ENCODE assay signal across 8 cellular contexts in genomic region chr17:78250891-78251772, GRCh38. TPM values are rescaled to one million over a fixed set of nuclear protein-coding genes. Genes with fewer than 3 reads are reported as not detected.
A peak's percentile ranks its signal among the peaks of the same experiment; 100 is the strongest.
DNase-seq lines count a peak whose midpoint lies in the region; ATAC-seq and TF ChIP-seq lines count a peak whose summit lies in the region.

No MANE protein-coding gene starts in this region.

- ATAC-seq in left ventricle myocardium superior (peak; percentile 74), GM21529 (IDR thresholded peaks at IDR 0.05; ENCODE audit: unreplicated experiment) (no peak)

- intact Hi-C loops in left ventricle myocardium superior (cut with micrococcal nuclease) = no loop called here

- H3K36me3 Mint-ChIP-seq in T-helper 1 cell treated with Interleukin-12 subunit alpha and Interleukin-12 subunit beta and Interleukin-4 antibody, amounts not matched to agents 30 μg/mL and 1 μg/mL, for 36 hours (ENCODE audit: low read depth) = peaks cover 6% of the 10 kb centered on the region

- H3K27me3 Mint-ChIP-seq in T-helper 1 cell treated with Interleukin-12 subunit alpha and Interleukin-12 subunit beta and Interleukin-4 antibody, amounts not matched to agents 30 μg/mL and 1 μg/mL, for 36 hours (ENCODE audit: low read depth) = no peaks in the 10 kb centered on the region

- CTCF ChIA-PET in HEK293T (lab: Yijun Ruan, JAX) = interaction anchor here (0.5 to 2.1 kb wide), 21 partner anchors 9 to 494 kb away, joined by 3 to 11 read pairs (median 3); partner anchors contain the start of genes AFMID, BIRC5 and TK1

- peaks cover 35% of the 10 kb centered on the region for H3K4me1 Mint-ChIP-seq in T-helper 1 cell treated with Interleukin-12 subunit alpha and Interleukin-12 subunit beta and Interleukin-4 antibody, amounts not matched to agents 30 μg/mL and 1 μg/mL, for 36 hours (ENCODE audit: low read depth)

- no peaks in the 10 kb centered on the region for H3K9me3 Mint-ChIP-seq in T-helper 1 cell treated with Interleukin-12 subunit alpha and Interleukin-12 subunit beta and Interleukin-4 antibody, amounts not matched to agents 30 μg/mL and 1 μg/mL, for 36 hours

- DNase-seq in Daoy (ENCODE audit: low read depth) = peak; percentile 92
- DNase-seq in HEK293T (ENCODE audit: extremely low spot score) = peak; percentile 95
- peak; percentile 83 to 86 for DNase-seq in NCI-H1930 (lab: John Stamatoyannopoulos, UW)
- DNase-seq in amniotic epithelial cell (ENCODE audit: low read depth) = peak; percentile 71
- peak; percentile 90 for DNase-seq in left ventricle myocardium superior
- peak; percentile 57 for DNase-seq in renal cortical epithelial cell (ENCODE audit: low read depth)

- peak overlapping the region; percentile 82 for H3K4me3 Mint-ChIP-seq in T-helper 1 cell treated with Interleukin-12 subunit alpha and Interleukin-12 subunit beta and Interleukin-4 antibody, amounts not matched to agents 30 μg/mL and 1 μg/mL, for 36 hours

- POLR2A ChIA-PET in HEK293T (lab: Yijun Ruan, JAX) = interaction anchor here (0.5 to 2.2 kb wide), 5 partner anchors 10 to 65 kb away, joined by 3 to 8 read pairs (median 5); partner anchors contain the start of genes AFMID, BIRC5 and TK1

- H3K27ac Mint-ChIP-seq in T-helper 1 cell treated with Interleukin-12 subunit alpha and Interleukin-12 subunit beta and Interleukin-4 antibody, amounts not matched to agents 30 μg/mL and 1 μg/mL, for 36 hours = peak overlapping the region; percentile 89

TF ChIP-seq in HEK293T, 16 proteins besides CTCF, POLR2A, EP300 and RAD21:
- TF ChIP-seq PKNOX1 (IDR thresholded peaks at IDR 0.05) (no peak), ARNT (IDR thresholded peaks at IDR 0.05) (0 out of 2 replicates have a peak, but pooled peaks have one; percentile 47), SUZ12 (IDR thresholded peaks at IDR 0.05) (no peak), ELF4 (IDR thresholded peaks at IDR 0.05) (no peak), HDGF (IDR thresholded peaks at IDR 0.05; ENCODE audit: borderline replicate concordance) (peak; percentile 76; the same call in 1 of the 2 replicates), FOXK2 (IDR thresholded peaks at IDR 0.05) (no peak), ZNF384 (IDR thresholded peaks at IDR 0.05) (no peak), FOXM1 (IDR thresholded peaks at IDR 0.05; ENCODE audit: borderline replicate concordance) (peak; percentile 85)

RNA-seq across cellular contexts. Expression of gene TMEM235, which starts 19.7 kb away (rescaled TPM):
- not detected in 2 replicates for total RNA-seq in Daoy (2014; rRNA removed; shearing (Covaris generic))
- total RNA-seq in left ventricle myocardium superior (not detected), renal cortical epithelial cell (not detected in 2 replicates)

RNA-seq across cellular contexts. Expression of gene BIRC5, which starts 37.1 kb away (rescaled TPM):
- 223 and 248 TPM in 2 replicates for total RNA-seq in Daoy (2014; rRNA removed; shearing (Covaris generic))
- total RNA-seq in left ventricle myocardium superior = 0.69 TPM
- total RNA-seq in renal cortical epithelial cell = 0.50 and 34.7 TPM in 2 replicates
